ENCODE assay signal across 7 cellular contexts in the genomic region with DNA sequence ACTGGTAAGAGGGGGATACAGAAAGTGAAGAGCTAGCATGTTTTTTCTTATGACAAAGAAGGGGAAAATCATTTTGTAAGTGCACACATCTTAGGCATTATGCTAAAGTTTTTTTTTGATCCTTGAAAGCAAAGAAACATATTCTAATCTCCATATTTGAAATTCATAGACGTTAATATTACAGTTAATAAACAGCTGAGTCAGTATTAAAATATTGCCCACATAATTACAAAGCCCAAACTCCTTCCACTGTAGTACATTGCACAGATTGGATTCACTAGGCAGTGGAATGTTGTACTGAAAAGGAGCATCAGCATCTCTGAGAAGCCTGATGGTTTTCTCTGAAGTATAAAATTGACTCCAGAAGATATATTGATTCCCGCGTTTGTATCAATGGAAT.
"Had no signal": no experiment of that assay in that cellular context is flagged by ENCODE, and none has a peak within 500 bp of the region (broad histone marks: within the 10 kb centered on the region; RNA-seq: fewer than 3 reads in every experiment).

No MANE protein-coding gene starts in this region.

- ATAC-seq: K562 had no signal

- H3K27ac ChIP-seq: HL-60, KMS-11 had no signal

- FAIRE-seq: HTR-8/SVneo, K562 had no signal

- H3K4me2 ChIP-seq: KMS-11 had no signal

- DNase-seq: Kasumi-1, KBM-7, KG1 had no signal

- H3K9ac ChIP-seq: KMS-11 had no signal

- H3K4me3 ChIP-seq: K562 had no signal
